In genomic region chr22:43867839-43868652, GRCh38 we compare ENCODE assay signal across 10 cellular contexts. TPM values are rescaled to one million over a fixed set of nuclear protein-coding genes. Genes with fewer than 3 reads are reported as not detected.
DNase-seq lines count a peak whose midpoint lies in the region; ATAC-seq and TF ChIP-seq lines count a peak whose summit lies in the region.
"Had no signal": no experiment of that assay in that cellular context is flagged by ENCODE, and none has a peak within 500 bp of the region (broad histone marks: within the 10 kb centered on the region; RNA-seq: fewer than 3 reads in every experiment).

No MANE protein-coding gene starts in this region.

- H3K4me1 Mint-ChIP-seq in HFFc6 (ENCODE audit: low read depth) (no peaks in the 10 kb centered on the region), WTC11 (peaks cover 18% of the 10 kb centered on the region)

- H3K9me3 Mint-ChIP-seq in HFFc6 (no peaks in the 10 kb centered on the region), WTC11 (peaks cover 34% of the 10 kb centered on the region)

- H3K27me3 Mint-ChIP-seq in HFFc6 (ENCODE audit: insufficient read depth), result peaks cover 4% of the 10 kb centered on the region
- H3K27me3 Mint-ChIP-seq in WTC11 (ENCODE audit: low read depth), result peaks cover 12% of the 10 kb centered on the region; the same call in 1 of the 2 replicates

- no peak overlapping the region for H3K4me3 Mint-ChIP-seq in HFFc6
- H3K4me3 Mint-ChIP-seq in WTC11, result peak overlapping the region; percentile 33

- no peaks in the 10 kb centered on the region for H3K9me3 ChIP-seq in esophagus squamous epithelium

- no peaks in the 10 kb centered on the region for H3K4me1 ChIP-seq in esophagus squamous epithelium
- H3K4me1 ChIP-seq: parathyroid adenoma had no signal

- H3K36me3 Mint-ChIP-seq in HFFc6 (ENCODE audit: low read depth), result no peaks in the 10 kb centered on the region
- H3K36me3 Mint-ChIP-seq in WTC11, result peaks cover 22% of the 10 kb centered on the region

- ATAC-seq in WTC11 (peak; percentile 94), Right ventricle myocardium superior (ENCODE audit: poor library complexity) (peak; percentile 59), GM21447 (IDR thresholded peaks at IDR 0.05; ENCODE audit: unreplicated experiment) (no peak)

- CTCF ChIA-PET in WTC11 (lab: Charles Lee), result interaction anchor here (0.8 to 3.2 kb wide), 8 partner anchors 16 to 78 kb away, joined by 3 to 97 read pairs (median 4); partner anchors contain the start of gene PNPLA3

- no peak overlapping the region for H3K4me3 ChIP-seq in esophagus squamous epithelium

- no peaks in the 10 kb centered on the region for H3K36me3 ChIP-seq in esophagus squamous epithelium

- DNase-seq in A172 (ENCODE audit: low spot score) (peak; percentile 40), HFFc6 (peak; percentile 20), WTC11 (ENCODE audit: low spot score) (peak; percentile 90), Right ventricle myocardium superior (peak; percentile 74), retina (peak; percentile 77), NCI-H446 (lab: John Stamatoyannopoulos, UW) (no peak), esophagus squamous epithelium (lab: John Stamatoyannopoulos, UW) (no peak)

- no peak for TF ChIP-seq POLR2A in esophagus squamous epithelium (IDR thresholded peaks at IDR 0.05)

- intact Hi-C loops in Right ventricle myocardium superior (cut with DNase I), result no loop called here
- intact Hi-C loops in esophagus squamous epithelium (cut with DNase I), result no loop called here

- TF ChIP-seq CTCF in HFFc6 (IDR thresholded peaks at IDR 0.05) (no peak), WTC11 (IDR thresholded peaks at IDR 0.05) (no peak), esophagus squamous epithelium (IDR thresholded peaks at IDR 0.05) (no peak)

- peaks cover 0 to 47% (median 0%) of the 10 kb centered on the region in 4 donors for H3K27me3 ChIP-seq in esophagus squamous epithelium

- POLR2A ChIA-PET in WTC11 (lab: Charles Lee), result interaction anchor here (1.0 to 1.3 kb wide), 2 partner anchors 15 to 56 kb away, joined by 3 to 4 read pairs; partner anchors contain the start of gene EFCAB6

- 7% methylated on average over 11 of the region's 11 CpGs for WGBS in esophagus squamous epithelium, 2 donors

- H3K27ac Mint-ChIP-seq in HFFc6 (no peak overlapping the region), WTC11 (no peak overlapping the region; the same call in none of the 2 replicates)

- no peak overlapping the region for H3K27ac ChIP-seq in esophagus squamous epithelium
- H3K27ac ChIP-seq: parathyroid adenoma had no signal

TF ChIP-seq in WTC11, 78 proteins besides CTCF, POLR2A, EP300 and RAD21 (continues in another document):
- TF ChIP-seq TEAD4 (CRISPR knock-in tag; IDR thresholded peaks at IDR 0.05), result peak; percentile 86
- no peak for TF ChIP-seq AR (CRISPR knock-in tag; IDR thresholded peaks at IDR 0.05)
- TF ChIP-seq E2F5 (CRISPR knock-in tag; IDR thresholded peaks at IDR 0.05), result 0 out of 2 replicates have a peak, but pooled peaks have one; percentile 28
- TF ChIP-seq CREB1 (CRISPR knock-in tag; IDR thresholded peaks at IDR 0.05), result no peak
- TF ChIP-seq ZNF416 (CRISPR knock-in tag; IDR thresholded peaks at IDR 0.05), result no peak
- no peak for TF ChIP-seq NFYB (CRISPR knock-in tag; conservative IDR thresholded peaks at IDR 0.05; ENCODE audit: low read depth)
- no peak; the same call in 1 of the 2 replicates for TF ChIP-seq NR1H2 (CRISPR knock-in tag; IDR thresholded peaks at IDR 0.05)
- 0 out of 2 replicates have a peak, but pooled peaks have one; percentile 54 for TF ChIP-seq KAT7 (CRISPR knock-in tag; IDR thresholded peaks at IDR 0.05; ENCODE audit: borderline replicate concordance)
- TF ChIP-seq ZBTB43 (CRISPR knock-in tag; IDR thresholded peaks at IDR 0.05), result peak; percentile 60; the same call in 1 of the 2 replicates
- TF ChIP-seq ZNF317 (CRISPR knock-in tag; IDR thresholded peaks at IDR 0.05; ENCODE audit: borderline replicate concordance, low read depth), result no peak
- TF ChIP-seq ATF1 (CRISPR knock-in tag; IDR thresholded peaks at IDR 0.05), result no peak
- TF ChIP-seq USF2 (CRISPR knock-in tag; IDR thresholded peaks at IDR 0.05), result no peak
- TF ChIP-seq ZBTB21 (CRISPR knock-in tag; IDR thresholded peaks at IDR 0.05; ENCODE audit: borderline replicate concordance), result peak; percentile 87
- TF ChIP-seq EMX1 (CRISPR knock-in tag; IDR thresholded peaks at IDR 0.05), result no peak
- TF ChIP-seq MYBL2 (CRISPR knock-in tag; IDR thresholded peaks at IDR 0.05), result 0 out of 2 replicates have a peak, but pooled peaks have one; percentile 60
- no peak for TF ChIP-seq FOXJ3 (CRISPR knock-in tag; IDR thresholded peaks at IDR 0.05; ENCODE audit: borderline replicate concordance)
- peak; percentile 66; the same call in 1 of the 2 replicates for TF ChIP-seq MAX (CRISPR knock-in tag; IDR thresholded peaks at IDR 0.05)
- peak; percentile 94 for TF ChIP-seq JUN (CRISPR knock-in tag; IDR thresholded peaks at IDR 0.05)

RNA-seq across cellular contexts. Expression of gene SULT4A1, which starts 5.7 kb away (rescaled TPM):
- total RNA-seq in A172 (2014; rRNA removed; shearing (Covaris generic)), result 0.50 and 0.53 TPM in 2 replicates
- total RNA-seq in HFFc6 (2021; fragmentation: NEBNext Ultra II Directional; extraction: Animal tissue kit (Norgen Biotek cat#: 25700)), result not detected
- total RNA-seq in WTC11 (2021), result 12.5 to 13.0 TPM (median 12.6 TPM) in 3 replicates
- 0.51 TPM for total RNA-seq in Right ventricle myocardium superior
- not detected for total RNA-seq in esophagus squamous epithelium
- total RNA-seq: activated CD8-positive, alpha-beta memory T cell treated with anti-CD3 and anti-CD28 coated beads for 36 hours had no signal

RNA-seq across cellular contexts. Expression of gene PNPLA5, which starts 23.8 kb away (rescaled TPM):
- not detected in 2 replicates for total RNA-seq in A172 (2014; rRNA removed; shearing (Covaris generic))
- not detected for total RNA-seq in HFFc6 (2021; fragmentation: NEBNext Ultra II Directional; extraction: Animal tissue kit (Norgen Biotek cat#: 25700))
- total RNA-seq in WTC11 (2021), result 5.3 to 5.9 TPM (median 5.3 TPM) in 3 replicates
- not detected for total RNA-seq in Right ventricle myocardium superior
- total RNA-seq in esophagus squamous epithelium, result not detected
- total RNA-seq: activated CD8-positive, alpha-beta memory T cell treated with anti-CD3 and anti-CD28 coated beads for 36 hours had no signal

RNA-seq across cellular contexts. Expression of gene PNPLA3, which starts 55.6 kb away (rescaled TPM):
- total RNA-seq in A172 (2014; rRNA removed; shearing (Covaris generic)), result 0.96 and 2.0 TPM in 2 replicates
- 1 to 10 TPM; 3.0 to 6.5 (median 3.4) TPM for total RNA-seq in HFFc6 (2021; fragmentation: NEBNext Ultra II Directional; extraction: Animal tissue kit (Norgen Biotek cat#: 25700))
- total RNA-seq in WTC11 (2021) (17.9 to 19.8 TPM (median 19.6 TPM) in 3 replicates), Right ventricle myocardium superior (0.22 TPM), esophagus squamous epithelium (1 to 10 TPM in 1 of 4 donors, under 1 TPM in 2, not detected in 1; 0.76 to 1.7 (median 0.92) TPM)

RNA-seq across cellular contexts. Expression of gene EFCAB6, which starts 55.9 kb away (rescaled TPM):
- total RNA-seq in A172 (2014; rRNA removed; shearing (Covaris generic)), result 0.88 and 3.1 TPM in 2 replicates
- total RNA-seq in HFFc6 (2021; fragmentation: NEBNext Ultra II Directional; extraction: Animal tissue kit (Norgen Biotek cat#: 25700)), result under 1 TPM; 0.33 to 0.95 (median 0.64) TPM
- total RNA-seq in WTC11 (2021), result 0.25 to 0.94 TPM (median 0.41 TPM) in 3 replicates
- 1.7 TPM for total RNA-seq in Right ventricle myocardium superior
- total RNA-seq in esophagus squamous epithelium, result 1 to 10 TPM in 2 of 4 donors, under 1 TPM in 2; 0.22 to 1.5 (median 0.90) TPM

Comparison
In these comparisons a context has a peak if more than half of its experiments do, and no peak if none do; other contexts are left out.
1. DNase-seq: peak in A172 (single experiment), HFFc6 (single experiment), WTC11 (single experiment), Right ventricle myocardium superior (single experiment) and retina (single experiment); none in NCI-H446 (0 of 2) and esophagus squamous epithelium (single experiment).